ENCODE assay signal across 9 cellular contexts in genomic region chr15:28737521-28738199, GRCh38. TPM values are rescaled to one million over a fixed set of nuclear protein-coding genes. Genes with fewer than 3 reads are reported as not detected.
A peak's percentile ranks its signal among the peaks of the same experiment; 100 is the strongest.
DNase-seq lines count a peak whose midpoint lies in the region; ATAC-seq, FAIRE-seq and TF ChIP-seq lines count a peak whose summit lies in the region.
"Not testable (repeated sequence)": the region's sequence is repeated elsewhere in the genome, so short reads cannot be mapped to it uniquely, and the experiment has no call there.
"Had no signal": no experiment of that assay in that cellular context is flagged by ENCODE, and none has a peak within 500 bp of the region (broad histone marks: within the 10 kb centered on the region; RNA-seq: fewer than 3 reads in every experiment).

No MANE protein-coding gene starts in this region.

- not testable (repeated sequence) for H3K9me3 Mint-ChIP-seq in activated naive CD4-positive, alpha-beta T cell treated with anti-CD3 and anti-CD28 coated beads, Interleukin-2, amount 10 ng/mL, durations not matched to agents 7 days and 5 days

- H3K4me3 ChIP-seq in A549 = peak overlapping the region; percentile 69
- H3K4me3 ChIP-seq in right lobe of liver = peak overlapping the region; percentile 18 to 53 (median 41)
- peak overlapping the region; percentile 70 for H3K4me3 ChIP-seq in skeletal muscle satellite cell (ENCODE audit: low read length)

- 0 out of 3 replicates have a peak, but pooled peaks have one; percentile 8 for TF ChIP-seq CTCF in A549 (IDR thresholded peaks at IDR 0.05)
- TF ChIP-seq CTCF in right lobe of liver (IDR thresholded peaks at IDR 0.05) = not testable (repeated sequence)

- FAIRE-seq in A549 (lab: Jason Lieb, UNC) = not testable (repeated sequence)

- H3K27ac ChIP-seq in A549 (peak overlapping the region; percentile 85 to 100), right lobe of liver (peak overlapping the region; percentile 62 to 79 (median 75))

- TF ChIP-seq POLR2A in A549 (IDR thresholded peaks at IDR 0.05; ENCODE audit: low read length) = peak; percentile 30; the same call in 1 of the 2 replicates
- peak; percentile 53 for TF ChIP-seq POLR2A in right lobe of liver (IDR thresholded peaks at IDR 0.05)

- H3K4me1 Mint-ChIP-seq in activated naive CD4-positive, alpha-beta T cell treated with anti-CD3 and anti-CD28 coated beads, Interleukin-2, amount 10 ng/mL, durations not matched to agents 7 days and 5 days = peaks cover 15% of the 10 kb centered on the region

- not testable (repeated sequence) for H3K36me3 ChIP-seq in right lobe of liver; skeletal muscle satellite cell (ENCODE audit: insufficient read depth, low read length)

- not testable (repeated sequence) for H3K9me3 ChIP-seq in A549; right lobe of liver; skeletal muscle satellite cell (replicated peaks; ENCODE audit: low read length)

- not testable (repeated sequence) for H3K36me3 Mint-ChIP-seq in activated naive CD4-positive, alpha-beta T cell treated with anti-CD3 and anti-CD28 coated beads, Interleukin-2, amount 10 ng/mL, durations not matched to agents 7 days and 5 days

- POLR2A ChIA-PET in A549 (lab: Yijun Ruan, JAX) = not testable (repeated sequence)

- H3K4me2 ChIP-seq in A549 (peak overlapping the region; percentile 67), skeletal muscle satellite cell (ENCODE audit: low read length) (peak overlapping the region; percentile 66)

- not testable (repeated sequence) for H3K27me3 ChIP-seq in right lobe of liver; skeletal muscle satellite cell (ENCODE audit: control insufficient read depth, insufficient read depth, low read length)

- peaks cover 13% of the 10 kb centered on the region for H3K27me3 Mint-ChIP-seq in activated naive CD4-positive, alpha-beta T cell treated with anti-CD3 and anti-CD28 coated beads, Interleukin-2, amount 10 ng/mL, durations not matched to agents 7 days and 5 days

- H3K27ac Mint-ChIP-seq in activated naive CD4-positive, alpha-beta T cell treated with anti-CD3 and anti-CD28 coated beads, Interleukin-2, amount 10 ng/mL, durations not matched to agents 7 days and 5 days = peak overlapping the region; percentile 92

- CTCF ChIA-PET in A549 (lab: Yijun Ruan, JAX); activated naive CD4-positive, alpha-beta T cell treated with anti-CD3 and anti-CD28 coated beads, Interleukin-2, amount 10 ng/mL, durations not matched to agents 7 days and 5 days (lab: Charles Lee): not testable (repeated sequence)

- DNase-seq in A549 (ENCODE audit: low read depth in 1 of 2, low spot score in 1 of 2) (peak in 1 of 2 experiments; percentile 39), right lobe of liver (peak; percentile 59 to 63 (median 59))
- DNase-seq in activated naive CD4-positive, alpha-beta T cell treated with anti-CD3 and anti-CD28 coated beads, Interleukin-2, amount 10 ng/mL, durations not matched to agents 7 days and 5 days = peak; percentile 60

- not testable (repeated sequence) for H3K4me1 ChIP-seq in A549; right lobe of liver; skeletal muscle satellite cell (ENCODE audit: control insufficient read depth, insufficient read depth, low read length)

- WGBS in A549 (ENCODE audit: missing lambda C conversion rate) = 3% methylated on average over 13 of the region's 101 CpGs
- WGBS in right lobe of liver (ENCODE audit: insufficient coverage, low coverage, low lambda C conversion rate, missing lambda C conversion rate) = 0% methylated on average over 6 of the region's 101 CpGs

- TF ChIP-seq RAD21 in A549 (conservative IDR thresholded peaks at IDR 0.05 in 1 of 2, IDR thresholded peaks at IDR 0.05 in 1 of 2) = not testable (repeated sequence)

- intact Hi-C loops in right lobe of liver (cut with DNase I) = not testable (repeated sequence)

- H3K9ac ChIP-seq in skeletal muscle satellite cell (ENCODE audit: low read depth, low read length) = peak overlapping the region; percentile 59

- peak overlapping the region; percentile 73 for H3K4me3 Mint-ChIP-seq in activated naive CD4-positive, alpha-beta T cell treated with anti-CD3 and anti-CD28 coated beads, Interleukin-2, amount 10 ng/mL, durations not matched to agents 7 days and 5 days

- TF ChIP-seq EP300 in A549 (IDR thresholded peaks at IDR 0.05) = not testable (repeated sequence)

- peak; percentile 96 to 98 for ATAC-seq in A549
- ATAC-seq in GM18867 (IDR thresholded peaks at IDR 0.05; ENCODE audit: unreplicated experiment) = peak; percentile 59
- ATAC-seq in HG03066 (IDR thresholded peaks at IDR 0.05; ENCODE audit: low read depth, unreplicated experiment) = peak; percentile 42
- ATAC-seq in SK-N-SH treated with all-trans-retinoic acid at 6 μM for 48 hours = peak; percentile 97
- peak; percentile 80 for ATAC-seq in esophagus mucosa
- peak; percentile 86 to 95 (median 93) for ATAC-seq in right lobe of liver

TF ChIP-seq in A549, 52 proteins besides CTCF, POLR2A, EP300 and RAD21:
- TF ChIP-seq PHF8 (IDR thresholded peaks at IDR 0.05; ENCODE audit: borderline replicate concordance, low read depth) = peak; percentile 26; the same call in 1 of the 2 replicates

RNA-seq across cellular contexts. Expression of gene GOLGA8M, which starts 25.4 kb away (rescaled TPM):
- polyA plus RNA-seq in A549 (2011; rRNA removed) (0.49 and 0.52 TPM in 2 replicates), A549 (2017; fragmentation: RNase III; extraction: RNeasy Plus Mini Kit Qiagen cat#74134 plus additional on column Dnase treatment) (0.27 to 0.47 TPM (median 0.33 TPM) in 3 replicates)
- 0.13 TPM in 1 of 2 replicates, not detected in the other for polyA plus RNA-seq in A549 (2012; cell fraction: cytosol; rRNA removed)
- 0.13 and 0.86 TPM in 2 replicates for polyA plus RNA-seq in A549 (2012; cell fraction: nucleus; rRNA removed)
- polyA minus RNA-seq in A549 (2011; rRNA and poly(A)+ RNA removed) = 0.37 TPM in 1 of 2 replicates, not detected in the other
- total RNA-seq in esophagus mucosa (0.36 TPM), right lobe of liver (1 to 10 TPM in 5 of 6 experiments, under 1 TPM in 1; 0.68 to 6.1 (median 4.3) TPM)
- total RNA-seq in skeletal muscle satellite cell (2012; rRNA removed) = under 0.01 and 1.8 TPM in 2 replicates
- total RNA-seq: M059J had no signal

Comparison
In these comparisons a context has a peak if more than half of its experiments do, and no peak if none do; other contexts are left out.
1. ATAC-seq: peak in every context shown above with its lines; median percentile 97 in A549; 97 in SK-N-SH treated with all-trans-retinoic acid at 6 μM for 48 hours; 93 in right lobe of liver; 80 in esophagus mucosa; 59 in GM18867; 42 in HG03066.